ENCODE assay signal across 26 cellular contexts in genomic region chr12:46354799-46355194, GRCh38.
"Had no signal": no experiment of that assay in that cellular context is flagged by ENCODE, and none has a peak within 500 bp of the region (broad histone marks: within the 10 kb centered on the region; RNA-seq: fewer than 3 reads in every experiment).

No MANE protein-coding gene starts in this region.

- H3K27me3 ChIP-seq: breast epithelium, esophagus squamous epithelium, heart right ventricle, neural progenitor cell, spleen, tibial nerve had no signal

- H3K9me3 ChIP-seq: breast epithelium, esophagus squamous epithelium, heart right ventricle, spleen, tibial nerve had no signal

- H3K36me3 ChIP-seq: breast epithelium had no signal

- H3K4me3 Mint-ChIP-seq: activated CD4-positive, alpha-beta memory T cell treated with anti-CD3 and anti-CD28 coated beads for 36 hours; activated CD4-positive, alpha-beta T cell treated with anti-CD3 and anti-CD28 coated beads, Interleukin-2, amount 10 ng/mL, durations not matched to agents 24 days and 14 days; activated CD8-positive, alpha-beta memory T cell treated with anti-CD3 and anti-CD28 coated beads, Interleukin-2, amount 10 ng/mL, durations not matched to agents 7 days and 5 days; central memory CD8-positive, alpha-beta T cell; dendritic cell treated with granulocyte-macrophage colony-stimulating factor and Interleukin-4, amounts not matched to agents 40 ng/mL and 50 ng/mL, for 4 days; mesothelial cell of epicardium; naive thymus-derived CD4-positive, alpha-beta T cell; neural progenitor cell; T-helper 1 cell treated with Interleukin-12 subunit alpha and Interleukin-12 subunit beta and Interleukin-4 antibody, amounts not matched to agents 30 μg/mL and 1 μg/mL, for 36 hours had no signal

- H3K4me1 Mint-ChIP-seq: neural progenitor cell had no signal

- H3K27ac ChIP-seq: breast epithelium, epithelial cell of prostate, esophagus squamous epithelium, heart right ventricle, neural progenitor cell, parathyroid adenoma, spleen, tibial nerve had no signal

- H3K4me2 ChIP-seq: neural progenitor cell had no signal

- H3K4me3 ChIP-seq: breast epithelium, esophagus squamous epithelium, heart right ventricle, neural progenitor cell, spleen, tibial nerve had no signal

- H2AFZ ChIP-seq: neural progenitor cell had no signal

- DNase-seq: activated CD4-positive, alpha-beta memory T cell treated with anti-CD3 and anti-CD28 coated beads for 36 hours; activated CD4-positive, alpha-beta T cell treated with anti-CD3 and anti-CD28 coated beads, Interleukin-2, amount 10 ng/mL, durations not matched to agents 24 days and 14 days; activated CD4-positive, CD25-positive, alpha-beta regulatory T cell treated with anti-CD3 and anti-CD28 coated beads, Interleukin-2, amount 50 U/mL, for 72 hours; activated CD8-positive, alpha-beta memory T cell treated with anti-CD3 and anti-CD28 coated beads, Interleukin-2, amount 10 ng/mL, durations not matched to agents 7 days and 5 days; activated T-cell treated with anti-CD3 and anti-CD28 coated beads, Interleukin-2, amount 50 U/mL, for 48 hours; esophagus squamous epithelium; foreskin melanocyte; heart right ventricle; mammary epithelial cell; naive thymus-derived CD4-positive, alpha-beta T cell; occipital lobe; right cardiac atrium; spleen; stimulated activated naive CD4-positive, alpha-beta T cell; T1000 had no signal

- H3K27ac Mint-ChIP-seq: activated CD4-positive, alpha-beta memory T cell treated with anti-CD3 and anti-CD28 coated beads for 36 hours; activated CD4-positive, alpha-beta T cell treated with anti-CD3 and anti-CD28 coated beads, Interleukin-2, amount 10 ng/mL, durations not matched to agents 24 days and 14 days; activated CD8-positive, alpha-beta memory T cell treated with anti-CD3 and anti-CD28 coated beads, Interleukin-2, amount 10 ng/mL, durations not matched to agents 7 days and 5 days; activated naive CD4-positive, alpha-beta T cell treated with anti-CD3 and anti-CD28 coated beads, Interleukin-2, amount 50 U/mL, for 72 hours; activated T-helper 2 cell treated with anti-CD3 and anti-CD28 coated beads, Interferon-gamma antibody, Interleukin-2, Interleukin-4, amounts not matched to agents 10 μg/mL and 5 μg/mL and 100 μg/mL, durations not matched to agents 14 hours and 24 hours and 36 hours; dendritic cell treated with granulocyte-macrophage colony-stimulating factor and Interleukin-4, amounts not matched to agents 40 ng/mL and 50 ng/mL, for 4 days; mesothelial cell of epicardium; neural progenitor cell; T-helper 1 cell treated with Interleukin-12 subunit alpha and Interleukin-12 subunit beta and Interleukin-4 antibody, amounts not matched to agents 30 μg/mL and 1 μg/mL, for 36 hours had no signal

- H3K4me1 ChIP-seq: breast epithelium, neural progenitor cell had no signal

- H3K27me3 Mint-ChIP-seq: activated CD4-positive, alpha-beta memory T cell treated with anti-CD3 and anti-CD28 coated beads for 36 hours; activated CD4-positive, alpha-beta T cell treated with anti-CD3 and anti-CD28 coated beads, Interleukin-2, amount 10 ng/mL, durations not matched to agents 24 days and 14 days; activated CD8-positive, alpha-beta memory T cell treated with anti-CD3 and anti-CD28 coated beads, Interleukin-2, amount 10 ng/mL, durations not matched to agents 7 days and 5 days; dendritic cell treated with granulocyte-macrophage colony-stimulating factor and Interleukin-4, amounts not matched to agents 40 ng/mL and 50 ng/mL, for 4 days; naive thymus-derived CD4-positive, alpha-beta T cell had no signal

- H3K79me2 ChIP-seq: parathyroid adenoma had no signal

- H3K9me3 Mint-ChIP-seq: activated CD4-positive, alpha-beta memory T cell treated with anti-CD3 and anti-CD28 coated beads for 36 hours; activated CD4-positive, alpha-beta T cell treated with anti-CD3 and anti-CD28 coated beads, Interleukin-2, amount 10 ng/mL, durations not matched to agents 24 days and 14 days; activated naive CD4-positive, alpha-beta T cell treated with anti-CD3 and anti-CD28 coated beads, Interleukin-2, amount 50 U/mL, for 72 hours; central memory CD8-positive, alpha-beta T cell; dendritic cell treated with granulocyte-macrophage colony-stimulating factor and Interleukin-4, amounts not matched to agents 40 ng/mL and 50 ng/mL, for 4 days; mesothelial cell of epicardium; neural progenitor cell; T-helper 1 cell treated with Interleukin-12 subunit alpha and Interleukin-12 subunit beta and Interleukin-4 antibody, amounts not matched to agents 30 μg/mL and 1 μg/mL, for 36 hours had no signal

- H3K9ac ChIP-seq: neural progenitor cell, parathyroid adenoma had no signal

- ATAC-seq: heart right ventricle, right cardiac atrium had no signal
